ENCODE assay signal across 15 cellular contexts in the genomic region with DNA sequence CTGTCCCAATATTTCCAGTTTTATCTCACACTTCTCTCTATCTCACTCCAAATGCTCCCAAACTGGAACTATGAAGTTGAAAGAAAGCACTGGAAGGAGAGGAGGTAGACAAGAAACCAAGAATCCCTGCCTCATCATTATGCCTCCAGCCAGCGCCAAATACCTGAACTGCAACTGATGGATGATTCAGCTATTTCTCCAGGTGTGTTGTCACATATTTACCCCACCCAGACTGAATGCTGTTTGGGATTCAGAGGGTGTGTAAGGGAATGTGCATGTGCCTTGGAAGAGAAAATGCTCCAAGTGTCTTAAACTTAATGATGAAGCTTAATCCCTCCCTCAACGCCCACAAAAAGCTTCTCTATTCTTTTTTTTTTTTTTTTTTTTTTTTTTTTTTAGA.
"Had no signal": no experiment of that assay in that cellular context is flagged by ENCODE, and none has a peak within 500 bp of the region (broad histone marks: within the 10 kb centered on the region; RNA-seq: fewer than 3 reads in every experiment).

No MANE protein-coding gene starts in this region.

- H3K36me3 Mint-ChIP-seq: naive thymus-derived CD4-positive, alpha-beta T cell; stimulated activated effector memory CD8-positive, alpha-beta T cell treated with anti-CD3 and anti-CD28 coated beads, Interleukin-12 subunit alpha, Interleukin-12 subunit beta, amount 100 ng/mL, for 72 hours had no signal

- H3K27ac ChIP-seq: neutrophil, psoas muscle, right lobe of liver, suprapubic skin, thyroid gland, upper lobe of right lung had no signal

- H3K4me3 ChIP-seq: psoas muscle, right lobe of liver, suprapubic skin, thyroid gland, upper lobe of right lung had no signal

- H3K27me3 Mint-ChIP-seq: dendritic cell treated with granulocyte-macrophage colony-stimulating factor and Interleukin-4, amounts not matched to agents 40 ng/mL and 50 ng/mL, for 4 days had no signal

- H3K4me3 Mint-ChIP-seq: dendritic cell treated with granulocyte-macrophage colony-stimulating factor and Interleukin-4, amounts not matched to agents 40 ng/mL and 50 ng/mL, for 4 days; effector memory CD8-positive, alpha-beta T cell; naive thymus-derived CD4-positive, alpha-beta T cell; nephron progenitor cell; stimulated activated effector memory CD8-positive, alpha-beta T cell treated with anti-CD3 and anti-CD28 coated beads, Interleukin-12 subunit alpha, Interleukin-12 subunit beta, amount 100 ng/mL, for 72 hours had no signal

- H3K36me3 ChIP-seq: neutrophil, right lobe of liver, suprapubic skin, thyroid gland, upper lobe of right lung had no signal

- H3K4me1 Mint-ChIP-seq: naive thymus-derived CD4-positive, alpha-beta T cell; stimulated activated effector memory CD8-positive, alpha-beta T cell treated with anti-CD3 and anti-CD28 coated beads, Interleukin-12 subunit alpha, Interleukin-12 subunit beta, amount 100 ng/mL, for 72 hours had no signal

- H3K9me3 Mint-ChIP-seq: dendritic cell treated with granulocyte-macrophage colony-stimulating factor and Interleukin-4, amounts not matched to agents 40 ng/mL and 50 ng/mL, for 4 days; nephron progenitor cell; stimulated activated effector memory CD8-positive, alpha-beta T cell treated with anti-CD3 and anti-CD28 coated beads, Interleukin-12 subunit alpha, Interleukin-12 subunit beta, amount 100 ng/mL, for 72 hours had no signal

- H3K27ac Mint-ChIP-seq: dendritic cell treated with granulocyte-macrophage colony-stimulating factor and Interleukin-4, amounts not matched to agents 40 ng/mL and 50 ng/mL, for 4 days; effector memory CD8-positive, alpha-beta T cell; naive thymus-derived CD4-positive, alpha-beta T cell; nephron progenitor cell; stimulated activated effector memory CD8-positive, alpha-beta T cell treated with anti-CD3 and anti-CD28 coated beads, Interleukin-12 subunit alpha, Interleukin-12 subunit beta, amount 100 ng/mL, for 72 hours had no signal

- H3K9me3 ChIP-seq: neutrophil, psoas muscle, right lobe of liver, suprapubic skin, thyroid gland, upper lobe of right lung had no signal

- H3K4me1 ChIP-seq: psoas muscle, right lobe of liver, suprapubic skin, thyroid gland, upper lobe of right lung had no signal

- ATAC-seq: effector memory CD8-positive, alpha-beta T cell; naive thymus-derived CD4-positive, alpha-beta T cell; psoas muscle; right lobe of liver; stimulated activated effector memory CD8-positive, alpha-beta T cell treated with anti-CD3 and anti-CD28 coated beads, Interleukin-12 subunit alpha, Interleukin-12 subunit beta, amount 100 ng/mL, for 72 hours; stimulated activated naive CD8-positive, alpha-beta T cell treated with anti-CD3 and anti-CD28 coated beads, Interleukin-15, Interleukin-2, amounts not matched to agents 100 U/mL and 50 U/mL, for 24 hours; upper lobe of right lung had no signal

- H3K27me3 ChIP-seq: neutrophil, right lobe of liver, suprapubic skin, thyroid gland, upper lobe of right lung had no signal

- DNase-seq: effector memory CD8-positive, alpha-beta T cell; naive thymus-derived CD4-positive, alpha-beta T cell; nephron progenitor cell; psoas muscle; retina; right lobe of liver; stimulated activated CD4-positive, alpha-beta T cell treated with anti-CD3 and anti-CD28 coated beads, Interleukin-4, amount 100 ng/mL, for 1 hour; stimulated activated CD8-positive, alpha-beta memory T cell treated with anti-CD3 and anti-CD28 coated beads, Interleukin-4, amount 100 ng/mL, for 48 hours; stimulated activated naive CD8-positive, alpha-beta T cell treated with anti-CD3 and anti-CD28 coated beads, Interleukin-15, Interleukin-2, amounts not matched to agents 100 U/mL and 50 U/mL, for 24 hours; thyroid gland; upper lobe of right lung had no signal
